In the genomic region with DNA sequence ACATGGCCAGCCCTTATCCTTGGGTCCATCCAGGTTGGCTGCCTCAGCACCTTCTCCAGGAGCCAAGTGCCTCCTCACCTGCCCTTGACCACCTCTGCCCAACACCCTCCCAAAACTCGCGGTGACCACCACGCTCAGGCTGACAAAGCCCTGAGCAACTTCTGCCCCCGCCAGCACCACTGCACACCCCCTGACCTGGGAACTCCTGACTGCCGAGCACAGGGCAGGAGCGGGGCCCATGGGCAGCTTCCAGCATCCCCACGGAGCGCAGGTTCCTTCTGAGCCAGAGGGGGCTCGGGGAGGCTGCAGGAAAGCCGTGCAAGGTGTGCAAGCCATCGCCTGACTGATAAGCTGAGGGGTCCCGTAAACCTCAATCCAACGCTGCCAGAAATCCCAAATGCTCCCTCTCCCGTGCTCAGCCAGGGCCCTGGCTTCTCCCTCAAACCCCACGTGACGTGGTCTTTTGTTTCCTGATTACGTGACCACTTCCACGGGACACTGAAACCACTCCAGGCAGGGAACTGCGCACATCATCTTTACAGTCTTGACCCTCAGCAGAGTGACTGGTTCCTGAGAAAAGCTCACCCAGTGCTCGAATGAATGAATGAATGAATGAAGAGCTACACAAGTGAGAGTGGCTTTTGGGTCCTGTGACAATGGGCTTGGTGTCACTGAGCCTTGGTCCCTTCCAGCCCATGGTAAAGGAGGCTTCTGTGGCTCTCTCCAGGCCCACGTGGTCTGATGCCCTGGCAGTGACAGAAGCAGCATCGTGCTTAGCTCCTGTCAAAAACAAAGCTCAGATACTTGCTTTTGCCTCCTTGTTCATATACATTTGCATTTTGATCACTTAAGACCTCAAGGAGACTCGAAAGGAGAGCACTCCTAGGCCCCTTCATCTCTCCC, we compare ENCODE assay signal across 1 cellular context.
TF ChIP-seq lines count a peak whose summit lies in the region.

No MANE protein-coding gene starts in this region.

TF ChIP-seq in GM23338, 12 proteins besides CTCF, POLR2A, EP300 and RAD21 (continued from another document):
- TF ChIP-seq, protein P1, sequence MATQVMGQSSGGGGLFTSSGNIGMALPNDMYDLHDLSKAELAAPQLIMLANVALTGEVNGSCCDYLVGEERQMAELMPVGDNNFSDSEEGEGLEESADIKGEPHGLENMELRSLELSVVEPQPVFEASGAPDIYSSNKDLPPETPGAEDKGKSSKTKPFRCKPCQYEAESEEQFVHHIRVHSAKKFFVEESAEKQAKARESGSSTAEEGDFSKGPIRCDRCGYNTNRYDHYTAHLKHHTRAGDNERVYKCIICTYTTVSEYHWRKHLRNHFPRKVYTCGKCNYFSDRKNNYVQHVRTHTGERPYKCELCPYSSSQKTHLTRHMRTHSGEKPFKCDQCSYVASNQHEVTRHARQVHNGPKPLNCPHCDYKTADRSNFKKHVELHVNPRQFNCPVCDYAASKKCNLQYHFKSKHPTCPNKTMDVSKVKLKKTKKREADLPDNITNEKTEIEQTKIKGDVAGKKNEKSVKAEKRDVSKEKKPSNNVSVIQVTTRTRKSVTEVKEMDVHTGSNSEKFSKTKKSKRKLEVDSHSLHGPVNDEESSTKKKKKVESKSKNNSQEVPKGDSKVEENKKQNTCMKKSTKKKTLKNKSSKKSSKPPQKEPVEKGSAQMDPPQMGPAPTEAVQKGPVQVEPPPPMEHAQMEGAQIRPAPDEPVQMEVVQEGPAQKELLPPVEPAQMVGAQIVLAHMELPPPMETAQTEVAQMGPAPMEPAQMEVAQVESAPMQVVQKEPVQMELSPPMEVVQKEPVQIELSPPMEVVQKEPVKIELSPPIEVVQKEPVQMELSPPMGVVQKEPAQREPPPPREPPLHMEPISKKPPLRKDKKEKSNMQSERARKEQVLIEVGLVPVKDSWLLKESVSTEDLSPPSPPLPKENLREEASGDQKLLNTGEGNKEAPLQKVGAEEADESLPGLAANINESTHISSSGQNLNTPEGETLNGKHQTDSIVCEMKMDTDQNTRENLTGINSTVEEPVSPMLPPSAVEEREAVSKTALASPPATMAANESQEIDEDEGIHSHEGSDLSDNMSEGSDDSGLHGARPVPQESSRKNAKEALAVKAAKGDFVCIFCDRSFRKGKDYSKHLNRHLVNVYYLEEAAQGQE (IDR thresholded peaks at IDR 0.05; ENCODE audit: unreplicated experiment): no peak
- TF ChIP-seq, protein P2, sequence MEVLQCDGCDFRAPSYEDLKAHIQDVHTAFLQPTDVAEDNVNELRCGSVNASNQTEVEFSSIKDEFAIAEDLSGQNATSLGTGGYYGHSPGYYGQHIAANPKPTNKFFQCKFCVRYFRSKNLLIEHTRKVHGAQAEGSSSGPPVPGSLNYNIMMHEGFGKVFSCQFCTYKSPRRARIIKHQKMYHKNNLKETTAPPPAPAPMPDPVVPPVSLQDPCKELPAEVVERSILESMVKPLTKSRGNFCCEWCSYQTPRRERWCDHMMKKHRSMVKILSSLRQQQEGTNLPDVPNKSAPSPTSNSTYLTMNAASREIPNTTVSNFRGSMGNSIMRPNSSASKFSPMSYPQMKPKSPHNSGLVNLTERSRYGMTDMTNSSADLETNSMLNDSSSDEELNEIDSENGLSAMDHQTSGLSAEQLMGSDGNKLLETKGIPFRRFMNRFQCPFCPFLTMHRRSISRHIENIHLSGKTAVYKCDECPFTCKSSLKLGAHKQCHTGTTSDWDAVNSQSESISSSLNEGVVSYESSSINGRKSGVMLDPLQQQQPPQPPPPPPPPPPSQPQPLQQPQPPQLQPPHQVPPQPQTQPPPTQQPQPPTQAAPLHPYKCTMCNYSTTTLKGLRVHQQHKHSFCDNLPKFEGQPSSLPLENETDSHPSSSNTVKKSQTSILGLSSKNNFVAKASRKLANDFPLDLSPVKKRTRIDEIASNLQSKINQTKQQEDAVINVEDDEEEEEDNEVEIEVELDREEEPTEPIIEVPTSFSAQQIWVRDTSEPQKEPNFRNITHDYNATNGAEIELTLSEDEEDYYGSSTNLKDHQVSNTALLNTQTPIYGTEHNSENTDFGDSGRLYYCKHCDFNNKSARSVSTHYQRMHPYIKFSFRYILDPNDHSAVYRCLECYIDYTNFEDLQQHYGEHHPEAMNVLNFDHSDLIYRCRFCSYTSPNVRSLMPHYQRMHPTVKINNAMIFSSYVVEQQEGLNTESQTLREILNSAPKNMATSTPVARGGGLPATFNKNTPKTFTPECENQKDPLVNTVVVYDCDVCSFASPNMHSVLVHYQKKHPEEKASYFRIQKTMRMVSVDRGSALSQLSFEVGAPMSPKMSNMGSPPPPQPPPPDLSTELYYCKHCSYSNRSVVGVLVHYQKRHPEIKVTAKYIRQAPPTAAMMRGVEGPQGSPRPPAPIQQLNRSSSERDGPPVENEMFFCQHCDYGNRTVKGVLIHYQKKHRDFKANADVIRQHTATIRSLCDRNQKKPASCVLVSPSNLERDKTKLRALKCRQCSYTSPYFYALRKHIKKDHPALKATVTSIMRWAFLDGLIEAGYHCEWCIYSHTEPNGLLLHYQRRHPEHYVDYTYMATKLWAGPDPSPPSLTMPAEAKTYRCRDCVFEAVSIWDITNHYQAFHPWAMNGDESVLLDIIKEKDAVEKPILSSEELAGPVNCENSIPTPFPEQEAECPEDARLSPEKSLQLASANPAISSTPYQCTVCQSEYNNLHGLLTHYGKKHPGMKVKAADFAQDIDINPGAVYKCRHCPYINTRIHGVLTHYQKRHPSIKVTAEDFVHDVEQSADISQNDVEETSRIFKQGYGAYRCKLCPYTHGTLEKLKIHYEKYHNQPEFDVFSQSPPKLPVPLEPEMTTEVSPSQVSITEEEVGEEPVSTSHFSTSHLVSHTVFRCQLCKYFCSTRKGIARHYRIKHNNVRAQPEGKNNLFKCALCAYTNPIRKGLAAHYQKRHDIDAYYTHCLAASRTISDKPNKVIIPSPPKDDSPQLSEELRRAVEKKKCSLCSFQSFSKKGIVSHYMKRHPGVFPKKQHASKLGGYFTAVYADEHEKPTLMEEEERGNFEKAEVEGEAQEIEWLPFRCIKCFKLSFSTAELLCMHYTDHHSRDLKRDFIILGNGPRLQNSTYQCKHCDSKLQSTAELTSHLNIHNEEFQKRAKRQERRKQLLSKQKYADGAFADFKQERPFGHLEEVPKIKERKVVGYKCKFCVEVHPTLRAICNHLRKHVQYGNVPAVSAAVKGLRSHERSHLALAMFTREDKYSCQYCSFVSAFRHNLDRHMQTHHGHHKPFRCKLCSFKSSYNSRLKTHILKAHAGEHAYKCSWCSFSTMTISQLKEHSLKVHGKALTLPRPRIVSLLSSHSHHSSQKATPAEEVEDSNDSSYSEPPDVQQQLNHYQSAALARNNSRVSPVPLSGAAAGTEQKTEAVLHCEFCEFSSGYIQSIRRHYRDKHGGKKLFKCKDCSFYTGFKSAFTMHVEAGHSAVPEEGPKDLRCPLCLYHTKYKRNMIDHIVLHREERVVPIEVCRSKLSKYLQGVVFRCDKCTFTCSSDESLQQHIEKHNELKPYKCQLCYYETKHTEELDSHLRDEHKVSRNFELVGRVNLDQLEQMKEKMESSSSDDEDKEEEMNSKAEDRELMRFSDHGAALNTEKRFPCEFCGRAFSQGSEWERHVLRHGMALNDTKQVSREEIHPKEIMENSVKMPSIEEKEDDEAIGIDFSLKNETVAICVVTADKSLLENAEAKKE (CRISPR knock-in tag; IDR thresholded peaks at IDR 0.05): no peak
